Comparison of ENCODE assay signal across 4 cellular contexts in genomic region chr20:58328836-58329235, GRCh38.
TF ChIP-seq lines count a peak whose summit lies in the region.

No MANE protein-coding gene starts in this region.

TF ChIP-seq in GM23338, 12 proteins besides CTCF, POLR2A, EP300 and RAD21 (continues in another document):
- TF ChIP-seq POLR2AphosphoS5 (IDR thresholded peaks at IDR 0.05; ENCODE audit: low read depth): no peak
- no peak for TF ChIP-seq JUNB (IDR thresholded peaks at IDR 0.05; ENCODE audit: unreplicated experiment)
- no peak for TF ChIP-seq EZH2 (IDR thresholded peaks at IDR 0.05; ENCODE audit: low read depth, unreplicated experiment)
- no peak for TF ChIP-seq CREB1 (CRISPR knock-in tag; IDR thresholded peaks at IDR 0.05; ENCODE audit: low read depth)
- no peak for TF ChIP-seq NANOG (IDR thresholded peaks at IDR 0.05; ENCODE audit: borderline replicate concordance)

TF ChIP-seq in IMR-90, 13 proteins besides CTCF, POLR2A, EP300 and RAD21:
- TF ChIP-seq ELK1 (IDR thresholded peaks at IDR 0.05; ENCODE audit: borderline replicate concordance, low read depth, low read length) (no peak), SMC3 (IDR thresholded peaks at IDR 0.05; ENCODE audit: low read depth, low read length) (no peak)

TF ChIP-seq in HepG2, 621 proteins besides CTCF, POLR2A, EP300 and RAD21:
- TF ChIP-seq SP140L (CRISPR knock-in tag; IDR thresholded peaks at IDR 0.05; ENCODE audit: borderline replicate concordance) (no peak), ZNF589 (CRISPR knock-in tag; conservative IDR thresholded peaks at IDR 0.05) (no peak)
TF ChIP-seq in HepG2: peak in this region for 0.

TF ChIP-seq in SK-N-SH, 30 proteins besides CTCF, POLR2A, EP300 and RAD21:
- TF ChIP-seq FOXJ3 (CRISPR knock-in tag; IDR thresholded peaks at IDR 0.05): no peak
